In the genomic region with DNA sequence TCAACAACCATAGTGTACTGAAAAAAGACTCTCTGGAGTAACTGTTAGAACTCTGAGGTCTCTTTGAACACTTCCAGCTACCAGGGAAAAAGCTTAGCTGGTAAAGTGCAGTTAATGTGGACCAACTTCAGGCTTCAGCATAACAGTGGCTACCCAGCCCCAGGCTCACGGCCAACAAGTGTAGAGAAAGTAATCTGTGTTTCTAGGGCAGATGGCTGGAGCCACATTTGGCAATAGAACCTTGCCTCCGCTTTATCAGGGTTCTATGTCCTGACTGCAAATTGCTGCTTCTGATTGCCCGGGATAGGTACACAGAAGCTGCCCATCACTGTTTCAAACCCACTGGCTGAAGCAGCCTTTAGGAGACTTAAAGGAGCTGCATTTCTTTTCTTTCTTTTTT, we compare ENCODE assay signal across 21 cellular contexts.
DNase-seq lines count a peak whose midpoint lies in the region; ATAC-seq, FAIRE-seq and TF ChIP-seq lines count a peak whose summit lies in the region.
"Had no signal": no experiment of that assay in that cellular context is flagged by ENCODE, and none has a peak within 500 bp of the region (broad histone marks: within the 10 kb centered on the region; RNA-seq: fewer than 3 reads in every experiment).

No MANE protein-coding gene starts in this region.

- H3K9me3 Mint-ChIP-seq in nephron: peaks cover 2% of the 10 kb centered on the region

- H3K27ac ChIP-seq in right lobe of liver (no peak overlapping the region), HepG2 (ENCODE audit: extremely low read length, insufficient read depth, low read length) (no peak overlapping the region)
- H3K27ac ChIP-seq: A549, HL-60, Peyer's patch had no signal

- H3K4me1 ChIP-seq in right lobe of liver: no peaks in the 10 kb centered on the region
- no peaks in the 10 kb centered on the region for H3K4me1 ChIP-seq in HepG2 (ENCODE audit: insufficient read depth, low read length)
- H3K4me1 ChIP-seq: A549, Caco-2, HAP-1, Peyer's patch had no signal

- H2AFZ ChIP-seq in HepG2 (ENCODE audit: low read length): no peak overlapping the region

- H3K9me3 ChIP-seq in right lobe of liver (no peaks in the 10 kb centered on the region), HepG2 (ENCODE audit: low read length) (no peaks in the 10 kb centered on the region)
- H3K9me3 ChIP-seq: A549, Caco-2, HAP-1, Peyer's patch had no signal

- no peaks in the 10 kb centered on the region for H3K36me3 Mint-ChIP-seq in nephron (ENCODE audit: low read depth)
- H3K36me3 Mint-ChIP-seq: CD14-positive monocyte had no signal

- H4K20me1 ChIP-seq in HepG2 (ENCODE audit: insufficient read depth, low read length): no peaks in the 10 kb centered on the region

- no peaks in the 10 kb centered on the region for H3K36me3 ChIP-seq in right lobe of liver
- H3K36me3 ChIP-seq in HepG2 (replicated peaks in 1 of 2; ENCODE audit: control insufficient read depth in 1 of 2, insufficient read depth in 2 of 2, low read length in 2 of 2): no peaks in the 10 kb centered on the region
- H3K36me3 ChIP-seq: HAP-1, Peyer's patch had no signal

- no TSS peak for BruUV-seq in HepG2 (replicated peaks; lab: Mats Ljungman, UMichigan)

- TF ChIP-seq CTCF in right lobe of liver (IDR thresholded peaks at IDR 0.05) (no peak), HepG2 (CRISPR knock-in tag; IDR thresholded peaks at IDR 0.05) (no peak), nephron (IDR thresholded peaks at IDR 0.05; ENCODE audit: unreplicated experiment in 3 of 3) (no peak)

- peaks cover 17% of the 10 kb centered on the region for H3K27me3 Mint-ChIP-seq in nephron (ENCODE audit: low read depth)

- FAIRE-seq in HepG2 (lab: Jason Lieb, UNC): no peak
- FAIRE-seq: A549, G401.6, GM12892, GM19239 had no signal

- POLR2A ChIA-PET in HepG2 (lab: Yijun Ruan, JAX): no interaction called here

- TF ChIP-seq RAD21 in HepG2 (CRISPR knock-in tag; IDR thresholded peaks at IDR 0.05): no peak

- in situ Hi-C loops in HepG2 (cut with HindIII; ENCODE audit: extremely low pct_ligation_motif_present, low pct_unique_long_range_greater_than_20kb): no loop called here

- no peak overlapping the region for H3K4me2 ChIP-seq in HepG2 (ENCODE audit: low read depth, low read length)
- H3K4me2 ChIP-seq: A549 had no signal

- no peak for DNase-seq in right lobe of liver
- DNase-seq in HepG2 (ENCODE audit: low spot score): no peak
- peak; percentile 91 for DNase-seq in cerebellar cortex (ENCODE audit: low spot score)
- no peak for DNase-seq in activated CD8-positive, alpha-beta memory T cell treated with anti-CD3 and anti-CD28 coated beads, Interleukin-2, amount 50 U/mL, for 4 hours
- no peak for DNase-seq in NCI-H524 (lab: John Stamatoyannopoulos, UW)
- DNase-seq in NCI-H1436 (lab: John Stamatoyannopoulos, UW): no peak
- DNase-seq: Caco-2, DMS79, KBM-7, NCI-H1048, NCI-H774, Peyer's patch, Right ventricle myocardium superior had no signal

- peaks cover 11% of the 10 kb centered on the region for H3K4me1 Mint-ChIP-seq in nephron
- H3K4me1 Mint-ChIP-seq: CD14-positive monocyte had no signal

- peak overlapping the region in 2 of 3 experiments; percentile 46 to 59 for H3K27ac Mint-ChIP-seq in nephron
- H3K27ac Mint-ChIP-seq: CD14-positive monocyte had no signal

- TF ChIP-seq EP300 in HepG2 (IDR thresholded peaks at IDR 0.05; ENCODE audit: low read depth in 2 of 2, low read length in 2 of 2) (no peak), HepG2 (CRISPR knock-in tag; IDR thresholded peaks at IDR 0.05; ENCODE audit: borderline replicate concordance) (no peak)

- no peak overlapping the region for H3K4me3 Mint-ChIP-seq in nephron
- H3K4me3 Mint-ChIP-seq: CD14-positive monocyte had no signal

- CTCF ChIA-PET in HepG2 (lab: Yijun Ruan, JAX; ENCODE audit: low intra/inter-chr PET ratio, low total read pairs): no interaction called here

- H3K9ac ChIP-seq in HepG2 (ENCODE audit: insufficient read depth, low read depth, low read length): no peak overlapping the region

- H3K79me2 ChIP-seq in HepG2 (ENCODE audit: insufficient read depth, low read length): no peaks in the 10 kb centered on the region

- WGBS in right lobe of liver (ENCODE audit: insufficient coverage, low coverage, low lambda C conversion rate, missing lambda C conversion rate): 25% methylated on average over 3 of the region's 3 CpGs
- 0% methylated on average over 1 of the region's 3 CpGs for WGBS in HepG2 (ENCODE audit: low lambda C conversion rate)

- ATAC-seq in right lobe of liver (peak in 3 of 4 donors; percentile 45 to 70 (median 46)), HepG2 (no peak)
- ATAC-seq: A549 had no signal

- H3K4me3 ChIP-seq in right lobe of liver (no peak overlapping the region), HepG2 (replicated peaks in 1 of 3; ENCODE audit: insufficient read depth in 1 of 3, low read depth in 2 of 3, low read length in 3 of 3) (no peak overlapping the region)
- H3K4me3 ChIP-seq: A549, HAP-1, Peyer's patch had no signal

- no peak for TF ChIP-seq POLR2A in right lobe of liver (IDR thresholded peaks at IDR 0.05)
- TF ChIP-seq POLR2A in HepG2 (IDR thresholded peaks at IDR 0.05; ENCODE audit: insufficient read depth in 1 of 2, low read depth in 2 of 2, low read length in 2 of 2): no peak

- H3K27me3 ChIP-seq in right lobe of liver: no peaks in the 10 kb centered on the region
- no peaks in the 10 kb centered on the region; a peak in 1 of 5 replicates for H3K27me3 ChIP-seq in HepG2 (ENCODE audit: control insufficient read depth in 1 of 2, insufficient read depth in 2 of 2, low read length in 2 of 2)
- H3K27me3 ChIP-seq: Peyer's patch had no signal

- intact Hi-C loops in right lobe of liver (cut with DNase I): no loop called here
- intact Hi-C loops in HepG2 (cut with micrococcal nuclease; ENCODE audit: unreplicated experiment): no loop called here

TF ChIP-seq in HepG2, 621 proteins besides CTCF, POLR2A, EP300 and RAD21 (continues in another document):
- TF ChIP-seq ZBTB21 (CRISPR knock-in tag; IDR thresholded peaks at IDR 0.05) (no peak), REL (CRISPR knock-in tag; conservative IDR thresholded peaks at IDR 0.05) (no peak), NR2F1 (CRISPR knock-in tag; IDR thresholded peaks at IDR 0.05) (no peak), SIX4 (CRISPR knock-in tag; IDR thresholded peaks at IDR 0.05) (no peak), ZNF3 (CRISPR knock-in tag; IDR thresholded peaks at IDR 0.05) (no peak), TOPORS (CRISPR knock-in tag; IDR thresholded peaks at IDR 0.05) (no peak), ZMYM3 (CRISPR knock-in tag; IDR thresholded peaks at IDR 0.05) (no peak), BHLHE40 (IDR thresholded peaks at IDR 0.05; ENCODE audit: low read length) (no peak), NBN (conservative IDR thresholded peaks at IDR 0.05) (no peak), HCFC1 (IDR thresholded peaks at IDR 0.05; ENCODE audit: low read depth, low read length) (no peak)
- TF ChIP-seq, protein P1, sequence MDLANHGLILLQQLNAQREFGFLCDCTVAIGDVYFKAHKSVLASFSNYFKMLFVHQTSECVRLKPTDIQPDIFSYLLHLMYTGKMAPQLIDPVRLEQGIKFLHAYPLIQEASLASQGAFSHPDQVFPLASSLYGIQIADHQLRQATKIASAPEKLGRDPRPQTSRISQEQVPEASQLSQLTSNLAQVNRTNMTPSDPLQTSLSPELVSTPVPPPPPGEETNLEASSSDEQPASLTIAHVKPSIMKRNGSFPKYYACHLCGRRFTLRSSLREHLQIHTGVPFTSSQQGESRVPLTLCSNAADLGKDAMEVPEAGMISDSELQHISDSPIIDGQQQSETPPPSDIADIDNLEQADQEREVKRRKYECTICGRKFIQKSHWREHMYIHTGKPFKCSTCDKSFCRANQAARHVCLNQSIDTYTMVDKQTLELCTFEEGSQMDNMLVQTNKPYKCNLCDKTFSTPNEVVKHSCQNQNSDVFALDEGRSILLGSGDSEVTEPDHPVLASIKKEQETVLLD (CRISPR knock-in tag; IDR thresholded peaks at IDR 0.05; ENCODE audit: low read depth): no peak
- TF ChIP-seq, protein P2, sequence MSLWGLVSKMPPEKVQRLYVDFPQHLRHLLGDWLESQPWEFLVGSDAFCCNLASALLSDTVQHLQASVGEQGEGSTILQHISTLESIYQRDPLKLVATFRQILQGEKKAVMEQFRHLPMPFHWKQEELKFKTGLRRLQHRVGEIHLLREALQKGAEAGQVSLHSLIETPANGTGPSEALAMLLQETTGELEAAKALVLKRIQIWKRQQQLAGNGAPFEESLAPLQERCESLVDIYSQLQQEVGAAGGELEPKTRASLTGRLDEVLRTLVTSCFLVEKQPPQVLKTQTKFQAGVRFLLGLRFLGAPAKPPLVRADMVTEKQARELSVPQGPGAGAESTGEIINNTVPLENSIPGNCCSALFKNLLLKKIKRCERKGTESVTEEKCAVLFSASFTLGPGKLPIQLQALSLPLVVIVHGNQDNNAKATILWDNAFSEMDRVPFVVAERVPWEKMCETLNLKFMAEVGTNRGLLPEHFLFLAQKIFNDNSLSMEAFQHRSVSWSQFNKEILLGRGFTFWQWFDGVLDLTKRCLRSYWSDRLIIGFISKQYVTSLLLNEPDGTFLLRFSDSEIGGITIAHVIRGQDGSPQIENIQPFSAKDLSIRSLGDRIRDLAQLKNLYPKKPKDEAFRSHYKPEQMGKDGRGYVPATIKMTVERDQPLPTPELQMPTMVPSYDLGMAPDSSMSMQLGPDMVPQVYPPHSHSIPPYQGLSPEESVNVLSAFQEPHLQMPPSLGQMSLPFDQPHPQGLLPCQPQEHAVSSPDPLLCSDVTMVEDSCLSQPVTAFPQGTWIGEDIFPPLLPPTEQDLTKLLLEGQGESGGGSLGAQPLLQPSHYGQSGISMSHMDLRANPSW (CRISPR knock-in tag; IDR thresholded peaks at IDR 0.05; ENCODE audit: borderline replicate concordance): no peak
- TF ChIP-seq, protein P3, sequence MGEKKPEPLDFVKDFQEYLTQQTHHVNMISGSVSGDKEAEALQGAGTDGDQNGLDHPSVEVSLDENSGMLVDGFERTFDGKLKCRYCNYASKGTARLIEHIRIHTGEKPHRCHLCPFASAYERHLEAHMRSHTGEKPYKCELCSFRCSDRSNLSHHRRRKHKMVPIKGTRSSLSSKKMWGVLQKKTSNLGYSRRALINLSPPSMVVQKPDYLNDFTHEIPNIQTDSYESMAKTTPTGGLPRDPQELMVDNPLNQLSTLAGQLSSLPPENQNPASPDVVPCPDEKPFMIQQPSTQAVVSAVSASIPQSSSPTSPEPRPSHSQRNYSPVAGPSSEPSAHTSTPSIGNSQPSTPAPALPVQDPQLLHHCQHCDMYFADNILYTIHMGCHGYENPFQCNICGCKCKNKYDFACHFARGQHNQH (CRISPR knock-in tag; IDR thresholded peaks at IDR 0.05): no peak
- TF ChIP-seq, protein P4, sequence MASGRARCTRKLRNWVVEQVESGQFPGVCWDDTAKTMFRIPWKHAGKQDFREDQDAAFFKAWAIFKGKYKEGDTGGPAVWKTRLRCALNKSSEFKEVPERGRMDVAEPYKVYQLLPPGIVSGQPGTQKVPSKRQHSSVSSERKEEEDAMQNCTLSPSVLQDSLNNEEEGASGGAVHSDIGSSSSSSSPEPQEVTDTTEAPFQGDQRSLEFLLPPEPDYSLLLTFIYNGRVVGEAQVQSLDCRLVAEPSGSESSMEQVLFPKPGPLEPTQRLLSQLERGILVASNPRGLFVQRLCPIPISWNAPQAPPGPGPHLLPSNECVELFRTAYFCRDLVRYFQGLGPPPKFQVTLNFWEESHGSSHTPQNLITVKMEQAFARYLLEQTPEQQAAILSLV (CRISPR knock-in tag; IDR thresholded peaks at IDR 0.05; ENCODE audit: borderline replicate concordance): no peak
